In the genomic region with DNA sequence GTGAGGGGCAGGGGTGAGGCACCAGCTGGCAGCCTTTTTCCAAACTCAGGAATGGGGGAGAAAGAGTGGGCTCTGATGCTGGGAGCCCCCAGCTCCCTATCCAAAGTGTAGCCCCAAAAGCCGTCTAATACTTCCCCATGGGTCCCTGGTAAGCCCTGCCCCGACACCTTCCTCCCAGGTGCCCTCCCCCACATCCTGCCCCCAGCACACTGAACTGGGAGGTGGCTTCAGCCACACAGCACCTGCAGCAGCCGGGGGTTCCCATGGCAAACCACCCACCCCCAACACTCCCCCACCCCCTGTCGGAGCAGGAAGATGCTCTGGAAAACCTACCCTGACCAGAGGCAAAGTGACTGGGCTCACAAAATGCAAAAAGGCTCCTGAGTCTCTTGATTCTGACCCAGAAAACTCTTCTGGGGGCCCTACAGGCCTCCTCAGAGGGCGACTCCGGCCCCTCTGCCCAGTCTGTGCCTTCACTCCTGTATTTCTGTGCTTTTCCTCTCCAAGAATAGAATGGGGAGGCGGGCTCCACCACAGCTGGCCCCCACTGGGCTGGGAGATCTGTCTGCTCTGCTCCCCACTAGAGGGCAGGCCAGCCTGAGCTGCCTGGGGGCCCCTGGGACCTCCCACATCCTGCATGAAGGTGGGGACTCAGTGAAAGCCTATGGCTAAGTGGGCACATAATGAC, we compare ENCODE assay signal across 8 cellular contexts.
A peak's percentile ranks its signal among the peaks of the same experiment; 100 is the strongest.
DNase-seq lines count a peak whose midpoint lies in the region; ATAC-seq and TF ChIP-seq lines count a peak whose summit lies in the region.

No MANE protein-coding gene starts in this region.

- H3K27ac ChIP-seq in DND-41 (ENCODE audit: low read length) (no peak overlapping the region), SJSA1 (peak overlapping the region; percentile 67), angular gyrus (ENCODE audit: low read depth, low read length) (peak overlapping the region; percentile 99), right lobe of liver (no peak overlapping the region), tibial nerve (peak overlapping the region; percentile 82 to 95 (median 90))

- DNase-seq in DND-41: peak; percentile 50
- DNase-seq in H7: peak; percentile 94
- DNase-seq in SJSA1 (ENCODE audit: low read depth in 1 of 2, low spot score in 2 of 2): no peak
- DNase-seq in right lobe of liver: no peak
- no peak for DNase-seq in tibial nerve (ENCODE audit: low spot score in 2 of 2)
- DNase-seq in NCI-H1092 treated with DMSO at 0.1 percent for 48 hours (lab: John Stamatoyannopoulos, UW): no peak

- H3K27me3 ChIP-seq in DND-41 (ENCODE audit: insufficient read depth, low read length, poor library complexity) (no peaks in the 10 kb centered on the region), H7 (ENCODE audit: control insufficient read depth, insufficient read depth, low read length) (no peaks in the 10 kb centered on the region), SJSA1 (replicated peaks) (no peaks in the 10 kb centered on the region), right lobe of liver (no peaks in the 10 kb centered on the region), tibial nerve (no peaks in the 10 kb centered on the region)

- TF ChIP-seq CTCF in DND-41 (IDR thresholded peaks at IDR 0.05; ENCODE audit: borderline replicate concordance, extremely low read depth, low read length, poor library complexity, severe bottlenecking) (peak; percentile 66), right lobe of liver (IDR thresholded peaks at IDR 0.05) (peak in 3 of 4 donors; percentile 28 to 42 (median 37)), tibial nerve (IDR thresholded peaks at IDR 0.05) (peak; percentile 47 to 63 (median 60))

- TF ChIP-seq POLR2A in right lobe of liver (IDR thresholded peaks at IDR 0.05) (no peak), tibial nerve (IDR thresholded peaks at IDR 0.05) (no peak), GM18505 (IDR thresholded peaks at IDR 0.05; ENCODE audit: borderline replicate concordance, extremely low read depth, insufficient read depth, insufficient read length) (no peak)

- peaks cover 54% of the 10 kb centered on the region for H4K20me1 ChIP-seq in DND-41 (ENCODE audit: insufficient read depth, low read length)

- intact Hi-C loops in right lobe of liver (cut with DNase I): no loop called here

- TF ChIP-seq EP300 in tibial nerve (IDR thresholded peaks at IDR 0.05): no peak

- peaks cover 5% of the 10 kb centered on the region; the same call in 1 of the 2 replicates for H3K79me2 ChIP-seq in DND-41 (ENCODE audit: insufficient read depth, low read length)

- H3K4me2 ChIP-seq in DND-41 (ENCODE audit: insufficient read depth, low read length): no peak overlapping the region

- H3K4me1 ChIP-seq in DND-41 (ENCODE audit: insufficient read depth, low read length): no peaks in the 10 kb centered on the region
- H3K4me1 ChIP-seq in SJSA1 (replicated peaks): peaks cover 100% of the 10 kb centered on the region
- H3K4me1 ChIP-seq in right lobe of liver: peaks cover 0 to 18% (median 10%) of the 10 kb centered on the region in 4 donors
- H3K4me1 ChIP-seq in tibial nerve: peaks cover 8 to 99% (median 72%) of the 10 kb centered on the region in 4 donors

- ATAC-seq in DND-41 (ENCODE audit: insufficient read depth, low read depth) (peak; percentile 88), right lobe of liver (peak in 3 of 4 donors; percentile 10 to 26 (median 24)), GM18505 (IDR thresholded peaks at IDR 0.05; ENCODE audit: unreplicated experiment) (no peak)

- H3K36me3 ChIP-seq in DND-41 (ENCODE audit: insufficient read depth, low read length) (peaks cover 3% of the 10 kb centered on the region; the same call in 1 of the 2 replicates), H7 (replicated peaks; ENCODE audit: control insufficient read depth, insufficient read depth, low read length) (no peaks in the 10 kb centered on the region), SJSA1 (no peaks in the 10 kb centered on the region), right lobe of liver (no peaks in the 10 kb centered on the region), tibial nerve (no peaks in the 10 kb centered on the region)

- H3K4me3 ChIP-seq in DND-41 (ENCODE audit: low read depth in 1 of 2, low read length in 2 of 2): no peak overlapping the region
- H3K4me3 ChIP-seq in H7 (ENCODE audit: insufficient read depth, low read depth, low read length): no peak overlapping the region
- H3K4me3 ChIP-seq in SJSA1: peak overlapping the region; percentile 5; the same call in 1 of the 2 replicates
- no peak overlapping the region for H3K4me3 ChIP-seq in right lobe of liver
- H3K4me3 ChIP-seq in tibial nerve: no peak overlapping the region

- H3K9me3 ChIP-seq in DND-41 (ENCODE audit: insufficient read depth, low read length, severe bottlenecking): no peaks in the 10 kb centered on the region
- H3K9me3 ChIP-seq in SJSA1 (replicated peaks): no peaks in the 10 kb centered on the region
- H3K9me3 ChIP-seq in right lobe of liver: no peaks in the 10 kb centered on the region
- H3K9me3 ChIP-seq in tibial nerve: no peaks in the 10 kb centered on the region

- WGBS in right lobe of liver (ENCODE audit: insufficient coverage, low coverage, low lambda C conversion rate, missing lambda C conversion rate): no CpG with 5 or more reads among the region's 7 CpGs
- WGBS in tibial nerve, 2 donors: 50 to 70% methylated on average over 3 to 4 of the region's 7 CpGs

- H2AFZ ChIP-seq in DND-41 (ENCODE audit: low read depth, low read length): no peak overlapping the region

- no peak overlapping the region for H3K9ac ChIP-seq in DND-41 (ENCODE audit: low read depth, low read length)

Comparison
In these comparisons a context has a peak if more than half of its experiments do, and no peak if none do; other contexts are left out.
1. DNase-seq: peak in DND-41 (single experiment) and H7 (single experiment); none in SJSA1 (0 of 2), right lobe of liver (0 of 3), tibial nerve (0 of 2) and NCI-H1092 treated with DMSO at 0.1 percent for 48 hours (single experiment).
2. H3K27ac ChIP-seq: peak in SJSA1 (single experiment), angular gyrus (single experiment) and tibial nerve (4 of 4); none in DND-41 (single experiment) and right lobe of liver (0 of 3).
3. Peak in every context shown above with its lines, with median percentiles within 50 percentile points of each other: CTCF ChIP-seq.